In the genomic region with DNA sequence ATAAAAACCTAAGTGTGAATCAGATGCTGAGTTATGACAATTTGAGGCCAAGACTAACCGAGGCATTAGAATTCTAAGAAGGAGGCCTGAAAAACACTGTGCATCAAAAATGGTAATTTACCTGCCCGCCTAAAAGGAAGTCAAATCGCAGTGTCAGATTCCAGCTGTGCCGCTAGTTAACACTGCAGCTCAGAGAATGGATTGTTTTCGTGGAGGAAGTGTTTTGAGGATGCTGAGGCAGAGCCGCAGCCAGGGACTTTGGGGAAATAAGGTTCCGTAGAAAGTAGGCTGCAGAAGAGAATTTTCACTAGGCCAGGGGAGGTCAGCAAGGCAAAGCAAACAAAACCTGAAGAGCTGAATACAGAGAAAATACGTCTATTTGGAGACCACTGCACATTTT, we compare ENCODE assay signal across 20 cellular contexts.
"Had no signal": no experiment of that assay in that cellular context is flagged by ENCODE, and none has a peak within 500 bp of the region (broad histone marks: within the 10 kb centered on the region; RNA-seq: fewer than 3 reads in every experiment).

No MANE protein-coding gene starts in this region.

- H3K4me2 ChIP-seq: hepatocyte, smooth muscle cell had no signal

- H3K79me2 ChIP-seq: hepatocyte had no signal

- H3K4me1 ChIP-seq: foreskin keratinocyte, left ventricle myocardium inferior, lower lobe of right lung, pancreas had no signal

- H3K36me3 ChIP-seq: left ventricle myocardium inferior, lower lobe of right lung, pancreas had no signal

- H3K4me3 ChIP-seq: hepatocyte, left ventricle myocardium inferior, lower lobe of right lung, pancreas, smooth muscle cell had no signal

- H2AFZ ChIP-seq: hepatocyte had no signal

- H3K27ac ChIP-seq: foreskin keratinocyte, hepatocyte, left ventricle myocardium inferior, lower lobe of right lung, pancreas had no signal

- H3K4me1 Mint-ChIP-seq: memory B cell had no signal

- DNase-seq: effector memory CD8-positive, alpha-beta T cell; erythroblast; foreskin keratinocyte; head of caudate nucleus; kidney; left cardiac atrium; left ventricle myocardium inferior; lower lobe of right lung; midbrain; occipital lobe; pancreas; right cardiac atrium; stimulated activated CD4-positive, alpha-beta T cell treated with anti-CD3 and anti-CD28 coated beads, Interleukin-2, amount 100 ng/mL, for 48 hours; stimulated activated naive CD4-positive, alpha-beta T cell treated with Interleukin-2 at 50 U/mL for 16 hours; trophoblast cell had no signal

- ATAC-seq: effector memory CD8-positive, alpha-beta T cell; foreskin keratinocyte; left cardiac atrium; lower lobe of right lung; natural killer cell treated with Interleukin-12 subunit alpha and Interleukin-12 subunit beta and Interleukin-15 and Interleukin-18, amount 100 ng/mL, for 72 hours; pancreas; right cardiac atrium had no signal

- H3K27ac Mint-ChIP-seq: effector memory CD8-positive, alpha-beta T cell; memory B cell; natural killer cell treated with Interleukin-12 subunit alpha and Interleukin-12 subunit beta and Interleukin-15 and Interleukin-18, amount 100 ng/mL, for 72 hours; progenitor cell of endocrine pancreas had no signal

- H3K4me3 Mint-ChIP-seq: effector memory CD8-positive, alpha-beta T cell; memory B cell; natural killer cell treated with Interleukin-12 subunit alpha and Interleukin-12 subunit beta and Interleukin-15 and Interleukin-18, amount 100 ng/mL, for 72 hours had no signal

- H3K9me3 ChIP-seq: pancreas had no signal

- H3K27me3 Mint-ChIP-seq: effector memory CD8-positive, alpha-beta T cell; memory B cell; natural killer cell treated with Interleukin-12 subunit alpha and Interleukin-12 subunit beta and Interleukin-15 and Interleukin-18, amount 100 ng/mL, for 72 hours; progenitor cell of endocrine pancreas had no signal

- H3K27me3 ChIP-seq: foreskin keratinocyte, hepatocyte, pancreas had no signal
